8 cellular contexts compared by ENCODE assay signal in genomic region chr2:131673400-131674173, GRCh38.
DNase-seq lines count a peak whose midpoint lies in the region; ATAC-seq and TF ChIP-seq lines count a peak whose summit lies in the region.

No MANE protein-coding gene starts in this region.

- ATAC-seq in GM21737 (IDR thresholded peaks at IDR 0.05; ENCODE audit: unreplicated experiment) = peak; percentile 95
- peak; percentile 91 to 98 (median 95) for ATAC-seq in heart right ventricle

- H3K4me1 ChIP-seq in heart right ventricle (peaks cover 0 to 34% (median 20%) of the 10 kb centered on the region in 9 donors), prostate gland (replicated peaks) (peaks cover 8% of the 10 kb centered on the region), vagina (peaks cover 31% of the 10 kb centered on the region)

- H3K27me3 ChIP-seq in heart right ventricle = peaks cover 0 to 46% (median 19%) of the 10 kb centered on the region in 7 donors
- no peaks in the 10 kb centered on the region for H3K27me3 ChIP-seq in prostate gland (replicated peaks; ENCODE audit: insufficient read depth)
- no peaks in the 10 kb centered on the region for H3K27me3 ChIP-seq in vagina

- DNase-seq in EL (peak; percentile 75), SK-N-MC (ENCODE audit: low read depth, low spot score) (no peak), heart right ventricle (peak; percentile 73 to 81), prostate gland (ENCODE audit: low spot score) (peak; percentile 75), vagina (ENCODE audit: extremely low spot score in 2 of 2) (no peak)
- no peak for DNase-seq in Jurkat, Clone E6-1 (ENCODE audit: low read depth, low spot score)
- peak; percentile 42 for DNase-seq in activated naive CD8-positive, alpha-beta T cell treated with anti-CD3 and anti-CD28 coated beads, Interleukin-2, amount 50 U/mL, for 16 hours (ENCODE audit: low read depth, low spot score)

- TF ChIP-seq CTCF in heart right ventricle (IDR thresholded peaks at IDR 0.05) (peak; percentile 68 to 94 (median 91)), prostate gland (IDR thresholded peaks at IDR 0.05) (peak; percentile 60 to 88 (median 84)), vagina (IDR thresholded peaks at IDR 0.05) (peak; percentile 55 to 88 (median 77))

- H3K9me3 ChIP-seq in SK-N-MC (ENCODE audit: low read depth, low read length) (no peaks in the 10 kb centered on the region), heart right ventricle (peaks cover 0 to 8% (median 0%) of the 10 kb centered on the region in 11 donors), prostate gland (no peaks in the 10 kb centered on the region), vagina (no peaks in the 10 kb centered on the region)

- TF ChIP-seq POLR2A in prostate gland (IDR thresholded peaks at IDR 0.05) = no peak
- TF ChIP-seq POLR2A in vagina (IDR thresholded peaks at IDR 0.05) = no peak

- intact Hi-C loops in heart right ventricle (cut with DNase I) (loop anchor here (5.0 to 10.0 kb wide), 7 partner anchors 129 to 521 kb away; partner anchors contain the start of gene MZT2A (in 1 of the 10)), prostate gland (cut with DNase I) (loop anchor here (5.0 kb wide), 1 partner anchor 256 kb away; no protein-coding TSS in a partner anchor), vagina (cut with DNase I) (loop anchor here (10.0 kb wide), 1 partner anchor 131 kb away; no protein-coding TSS in a partner anchor)

- H3K27ac ChIP-seq in SK-N-MC (no peak overlapping the region), heart right ventricle (no peak overlapping the region), prostate gland (no peak overlapping the region), vagina (no peak overlapping the region)

- H3K36me3 ChIP-seq in SK-N-MC (ENCODE audit: insufficient read depth, low read length) (no peaks in the 10 kb centered on the region), heart right ventricle (no peaks in the 10 kb centered on the region), prostate gland (no peaks in the 10 kb centered on the region), vagina (no peaks in the 10 kb centered on the region)

- WGBS in heart right ventricle, 2 donors = 2 to 3% methylated on average over 44 to 48 of the region's 48 CpGs
- WGBS in prostate gland = 3% methylated on average over 44 of the region's 48 CpGs

- H3K4me3 ChIP-seq in Jurkat, Clone E6-1 (ENCODE audit: low read length) = peak overlapping the region; percentile 15; the same call in 1 of the 2 replicates
- H3K4me3 ChIP-seq in SK-N-MC (peak overlapping the region; percentile 83), heart right ventricle (peak overlapping the region in 9 of 10 donors; percentile 23 to 54 (median 43)), prostate gland (peak overlapping the region; percentile 19 to 29), vagina (peak overlapping the region; percentile 40 to 41)

- H3K9ac ChIP-seq in SK-N-MC (ENCODE audit: insufficient read length) = no peak overlapping the region

Comparison
In these comparisons a context has a peak if more than half of its experiments do, and no peak if none do; other contexts are left out.
1. DNase-seq: peak in EL (single experiment), activated naive CD8-positive, alpha-beta T cell treated with anti-CD3 and anti-CD28 coated beads, Interleukin-2, amount 50 U/mL, for 16 hours (single experiment), heart right ventricle (2 of 2) and prostate gland (single experiment); none in Jurkat, Clone E6-1 (single experiment), SK-N-MC (single experiment) and vagina (0 of 2).
2. H3K4me3 ChIP-seq: peak in every context shown above with its lines; median percentile 83 in SK-N-MC; 43 in heart right ventricle; 40 in vagina; 24 in prostate gland; 15 in Jurkat, Clone E6-1.
3. Peak in every context shown above with its lines, with median percentiles within 50 percentile points of each other: CTCF ChIP-seq.